In the genomic region with DNA sequence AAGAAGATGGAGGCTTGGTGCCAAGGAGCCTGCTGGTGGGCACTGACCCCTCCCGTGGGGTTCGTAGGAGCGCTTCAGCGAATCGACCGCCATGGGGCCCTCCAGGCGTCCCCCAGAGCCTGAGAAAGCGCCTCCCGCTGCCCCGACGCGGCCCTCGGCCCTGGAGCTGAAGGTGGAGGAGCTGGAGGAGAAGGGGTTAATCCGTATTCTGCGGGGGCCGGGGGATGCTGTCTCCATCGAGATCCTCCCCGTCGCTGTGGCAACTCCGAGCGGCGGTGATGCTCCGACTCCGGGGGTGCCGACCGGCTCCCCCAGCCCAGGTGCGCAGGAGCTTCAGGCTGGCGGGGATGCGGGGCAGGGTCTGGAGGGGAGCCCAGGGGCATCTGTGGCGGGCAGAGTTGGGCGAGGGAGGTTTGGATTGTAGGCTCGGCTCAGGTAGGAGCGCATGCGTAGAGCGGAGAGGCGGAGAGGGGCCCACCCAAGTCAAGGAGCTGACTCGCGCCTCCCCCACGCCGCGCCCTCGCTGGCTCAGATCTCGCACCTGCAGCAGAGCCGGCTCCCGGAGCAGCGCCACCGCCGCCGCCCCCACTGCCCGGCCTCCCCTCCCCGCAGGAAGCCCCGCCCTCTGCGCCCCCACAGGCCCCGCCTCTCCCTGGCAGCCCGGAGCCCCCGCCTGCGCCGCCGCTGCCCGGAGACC, we compare ENCODE assay signal across 1 cellular context.
A peak's percentile ranks its signal among the peaks of the same experiment; 100 is the strongest.
TF ChIP-seq lines count a peak whose summit lies in the region.

No MANE protein-coding gene starts in this region.

TF ChIP-seq in SK-N-SH, 30 proteins besides CTCF, POLR2A, EP300 and RAD21:
- peak; percentile 71 for TF ChIP-seq NRF1 (IDR thresholded peaks at IDR 0.05; ENCODE audit: low read depth, low read length)
- TF ChIP-seq, protein P1, sequence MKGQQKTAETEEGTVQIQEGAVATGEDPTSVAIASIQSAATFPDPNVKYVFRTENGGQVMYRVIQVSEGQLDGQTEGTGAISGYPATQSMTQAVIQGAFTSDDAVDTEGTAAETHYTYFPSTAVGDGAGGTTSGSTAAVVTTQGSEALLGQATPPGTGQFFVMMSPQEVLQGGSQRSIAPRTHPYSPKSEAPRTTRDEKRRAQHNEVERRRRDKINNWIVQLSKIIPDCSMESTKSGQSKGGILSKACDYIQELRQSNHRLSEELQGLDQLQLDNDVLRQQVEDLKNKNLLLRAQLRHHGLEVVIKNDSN (IDR thresholded peaks at IDR 0.05; ENCODE audit: borderline replicate concordance, low read depth) = no peak
